Comparison of ENCODE assay signal across 8 cellular contexts in genomic region chr9:65675589-65676021, GRCh38. TPM values are rescaled to one million over a fixed set of nuclear protein-coding genes. Genes with fewer than 3 reads are reported as not detected.
DNase-seq lines count a peak whose midpoint lies in the region; ATAC-seq and TF ChIP-seq lines count a peak whose summit lies in the region.
"Not testable (repeated sequence)": the region's sequence is repeated elsewhere in the genome, so short reads cannot be mapped to it uniquely, and the experiment has no call there.

Gene ZNG1E, plus strand, starts transcription at chr9:65675928. Its CDS starts 49 bp downstream, at chr9:65675977.

- not testable (repeated sequence) for H3K36me3 Mint-ChIP-seq in activated CD8-positive, alpha-beta memory T cell treated with anti-CD3 and anti-CD28 coated beads, Interleukin-2, amount 10 ng/mL, durations not matched to agents 7 days and 5 days

- BruUV-seq in Panc1 (replicated peaks; lab: Mats Ljungman, UMichigan) = not testable (repeated sequence)
- BruUV-seq in mammary epithelial cell (replicated peaks; lab: Mats Ljungman, UMichigan) = TSS peak; percentile 67

- WGBS in mammary epithelial cell (ENCODE audit: low coverage, missing lambda C conversion rate) = 3% methylated on average over 6 of the region's 33 CpGs

- not testable (repeated sequence) for H3K27me3 ChIP-seq in Panc1 (ENCODE audit: control insufficient read depth, insufficient read depth, low read length); mammary epithelial cell (ENCODE audit: insufficient read depth, low read length); muscle layer of colon (ENCODE audit: control insufficient read depth in 1 of 2, insufficient read depth in 2 of 2, low read length in 2 of 2); upper lobe of right lung

- not testable (repeated sequence) for DNase-seq in Panc1 (ENCODE audit: low read depth, low spot score)
- peak; percentile 79 for DNase-seq in activated CD8-positive, alpha-beta memory T cell treated with anti-CD3 and anti-CD28 coated beads, Interleukin-2, amount 10 ng/mL, durations not matched to agents 7 days and 5 days
- DNase-seq in mammary epithelial cell (peak; percentile 31), head of caudate nucleus (peak in 41 of 42 donors; percentile 10 to 75 (median 51)), upper lobe of right lung (peak; percentile 87)
- peak; percentile 10 to 42 for DNase-seq in stimulated activated CD4-positive, alpha-beta T cell treated with anti-CD3 and anti-CD28 coated beads, Interleukin-15, amount 100 ng/mL, for 48 hours (ENCODE audit: low read depth in 2 of 2)

- H2AFZ ChIP-seq in mammary epithelial cell (ENCODE audit: low read depth, low read length) = not testable (repeated sequence)

- intact Hi-C loops in Panc1 (cut with micrococcal nuclease; ENCODE audit: unreplicated experiment); mammary epithelial cell (cut with micrococcal nuclease); head of caudate nucleus (cut with DNase I); upper lobe of right lung (cut with DNase I): not testable (repeated sequence)

- not testable (repeated sequence) for H3K27ac ChIP-seq in Panc1 (ENCODE audit: low read length); muscle layer of colon (ENCODE audit: low read depth, low read length)
- H3K27ac ChIP-seq in mammary epithelial cell (ENCODE audit: insufficient read depth, low read depth, low read length) = peak within 1 kb of the TSS; percentile 37
- H3K27ac ChIP-seq in upper lobe of right lung = peak within 1 kb of the TSS; percentile 60

- dilution Hi-C loops in mammary epithelial cell (cut with HindIII; ENCODE audit: low sequenced_read_pairs) = not testable (repeated sequence)

- H3K4me1 Mint-ChIP-seq in activated CD8-positive, alpha-beta memory T cell treated with anti-CD3 and anti-CD28 coated beads, Interleukin-2, amount 10 ng/mL, durations not matched to agents 7 days and 5 days = not testable (repeated sequence)

- H3K4me1 ChIP-seq in Panc1 (ENCODE audit: control insufficient read depth, insufficient read depth, low read length); mammary epithelial cell (ENCODE audit: insufficient read depth, low read length); muscle layer of colon (ENCODE audit: insufficient read depth, low read length); upper lobe of right lung: not testable (repeated sequence)

- ATAC-seq in GM18505 (IDR thresholded peaks at IDR 0.05; ENCODE audit: unreplicated experiment); Panc1; activated CD8-positive, alpha-beta memory T cell treated with anti-CD3 and anti-CD28 coated beads, Interleukin-2, amount 10 ng/mL, durations not matched to agents 7 days and 5 days; upper lobe of right lung: not testable (repeated sequence)

- in situ Hi-C loops in Panc1 (cut with HindIII; ENCODE audit: low pct_unique_long_range_greater_than_20kb, low sequenced_read_pairs); mammary epithelial cell (cut with MboI; ENCODE audit: low sequenced_read_pairs in 2 of 2): not testable (repeated sequence)

- peak; percentile 53 for TF ChIP-seq POLR2A in GM18505 (IDR thresholded peaks at IDR 0.05; ENCODE audit: borderline replicate concordance, extremely low read depth, insufficient read depth, insufficient read length)

- H3K79me2 ChIP-seq in mammary epithelial cell (ENCODE audit: insufficient read depth, low read length) = not testable (repeated sequence)

- CTCF ChIA-PET in Panc1 (lab: Charles Lee); activated CD8-positive, alpha-beta memory T cell treated with anti-CD3 and anti-CD28 coated beads, Interleukin-2, amount 10 ng/mL, durations not matched to agents 7 days and 5 days (lab: Charles Lee); mammary epithelial cell (lab: Charles Lee; ENCODE audit: low non-redundant PET): not testable (repeated sequence)

- H3K27me3 Mint-ChIP-seq in activated CD8-positive, alpha-beta memory T cell treated with anti-CD3 and anti-CD28 coated beads, Interleukin-2, amount 10 ng/mL, durations not matched to agents 7 days and 5 days = not testable (repeated sequence)

- H3K9me3 Mint-ChIP-seq in activated CD8-positive, alpha-beta memory T cell treated with anti-CD3 and anti-CD28 coated beads, Interleukin-2, amount 10 ng/mL, durations not matched to agents 7 days and 5 days (ENCODE audit: low read depth) = not testable (repeated sequence)

- peak within 1 kb of the TSS; percentile 80 for H3K27ac Mint-ChIP-seq in activated CD8-positive, alpha-beta memory T cell treated with anti-CD3 and anti-CD28 coated beads, Interleukin-2, amount 10 ng/mL, durations not matched to agents 7 days and 5 days

- not testable (repeated sequence) for H3K36me3 ChIP-seq in Panc1 (ENCODE audit: control insufficient read depth, insufficient read depth, low read length); mammary epithelial cell (ENCODE audit: insufficient read depth, low read length); muscle layer of colon (ENCODE audit: insufficient read depth, low read length); upper lobe of right lung

- peak within 1 kb of the TSS; percentile 64 for H3K4me2 ChIP-seq in mammary epithelial cell (ENCODE audit: insufficient read depth, low read depth, low read length)

- H3K4me3 ChIP-seq in Panc1 (ENCODE audit: low read depth in 2 of 2, low read length in 2 of 2) (peak within 1 kb of the TSS; percentile 35 to 55), mammary epithelial cell (replicated peaks in 1 of 3; ENCODE audit: insufficient read depth in 1 of 3, low read depth in 2 of 3, low read length in 3 of 3) (peak within 1 kb of the TSS in 2 of 3 experiments; percentile 36 to 48), muscle layer of colon (ENCODE audit: low read depth in 1 of 2, low read length in 2 of 2) (peak within 1 kb of the TSS; percentile 27 to 41), upper lobe of right lung (peak within 1 kb of the TSS; percentile 52)

- TF ChIP-seq CTCF in Panc1 (IDR thresholded peaks at IDR 0.05); mammary epithelial cell (conservative IDR thresholded peaks at IDR 0.05 in 1 of 2, IDR thresholded peaks at IDR 0.05 in 1 of 2; ENCODE audit: extremely low read depth in 1 of 2, insufficient read depth in 1 of 2, low read depth in 1 of 2, low read length in 2 of 2); upper lobe of right lung (IDR thresholded peaks at IDR 0.05): not testable (repeated sequence)

- H3K4me3 Mint-ChIP-seq in activated CD8-positive, alpha-beta memory T cell treated with anti-CD3 and anti-CD28 coated beads, Interleukin-2, amount 10 ng/mL, durations not matched to agents 7 days and 5 days = peak within 1 kb of the TSS; percentile 67

- peak within 1 kb of the TSS; percentile 37 for H3K9ac ChIP-seq in mammary epithelial cell (ENCODE audit: insufficient read depth, low read length)
- H3K9ac ChIP-seq in muscle layer of colon (ENCODE audit: low read length) = not testable (repeated sequence)

- H4K20me1 ChIP-seq in mammary epithelial cell (ENCODE audit: insufficient read depth, low read length) = not testable (repeated sequence)

- H3K9me3 ChIP-seq in Panc1 (ENCODE audit: control insufficient read depth, insufficient read depth, low read depth, low read length); mammary epithelial cell (replicated peaks; ENCODE audit: insufficient read depth, low read length); muscle layer of colon (ENCODE audit: low read length); upper lobe of right lung: not testable (repeated sequence)

- POLR2A ChIA-PET in Panc1 (lab: Charles Lee) = not testable (repeated sequence)

RNA-seq across cellular contexts. Expression of gene ZNG1E, which starts in this region (rescaled TPM):
- total RNA-seq in Panc1 (2021; ENCODE audit: unreplicated experiment) (22.9 TPM), mammary epithelial cell (10 to 100 TPM; 64.7 to 73.3 TPM), upper lobe of right lung (46.1 TPM)
- 18.4 TPM for polyA plus RNA-seq in Panc1 (2012; ENCODE audit: insufficient read length)
- total RNA-seq in activated CD8-positive, alpha-beta memory T cell treated with anti-CD3 and anti-CD28 coated beads, Interleukin-2, amount 10 ng/mL, durations not matched to agents 7 days and 5 days = 10 to 100 TPM; 43.4 to 47.5 TPM
- polyA plus RNA-seq in mammary epithelial cell = 32.4 TPM
- polyA minus RNA-seq in mammary epithelial cell = 12.2 TPM
